Comparison of ENCODE assay signal across 10 cellular contexts in the genomic region with DNA sequence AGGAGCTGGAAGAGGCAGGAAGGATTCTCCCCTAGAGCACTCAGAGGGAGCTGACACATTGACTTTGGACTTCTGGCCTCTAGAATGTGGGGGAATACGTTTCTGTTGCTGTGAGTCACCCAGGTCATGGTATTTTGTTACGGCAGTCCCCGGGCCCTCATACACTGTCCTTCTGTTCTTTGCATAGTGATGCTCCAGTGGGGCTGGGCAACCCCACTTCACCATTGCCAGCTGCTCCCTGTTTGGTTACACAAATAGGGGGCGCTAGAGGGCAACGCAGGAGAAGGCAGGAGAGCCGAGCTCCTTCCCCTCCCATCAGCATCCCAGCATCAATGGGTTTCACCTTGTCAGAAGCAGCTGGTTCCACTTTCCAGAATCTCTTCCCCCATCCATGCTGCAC.
DNase-seq lines count a peak whose midpoint lies in the region; ATAC-seq, FAIRE-seq and TF ChIP-seq lines count a peak whose summit lies in the region.
"Had no signal": no experiment of that assay in that cellular context is flagged by ENCODE, and none has a peak within 500 bp of the region (broad histone marks: within the 10 kb centered on the region; RNA-seq: fewer than 3 reads in every experiment).

No MANE protein-coding gene starts in this region.

- no peak overlapping the region for H4K5ac ChIP-seq in H9 (ENCODE audit: insufficient read length, low read depth, low read length)

- H3K36me3 Mint-ChIP-seq in H9 (ENCODE audit: insufficient read depth in 1 of 3, low read depth in 3 of 3), result no peaks in the 10 kb centered on the region; a peak in 1 of 7 replicates

- H3K4me3 ChIP-seq in BJ (ENCODE audit: low read depth, low read length), result no peak overlapping the region
- H3K4me3 ChIP-seq: ovary had no signal

- H3K27ac Mint-ChIP-seq in H9, result peak overlapping the region in 1 of 3 experiments; percentile 70; a peak in 1 of 7 replicates

- H3K27me3 ChIP-seq in BJ (ENCODE audit: control insufficient read depth, insufficient read depth, low read length) (peaks cover 5% of the 10 kb centered on the region), H9 (ENCODE audit: insufficient read depth, low read length) (no peaks in the 10 kb centered on the region)
- H3K27me3 ChIP-seq: ovary had no signal

- no peak overlapping the region for H2BK15ac ChIP-seq in H9 (ENCODE audit: low read depth, low read length)

- no peak overlapping the region for H2AK5ac ChIP-seq in H9 (ENCODE audit: insufficient read length, low read length)

- no peak overlapping the region for H2AFZ ChIP-seq in H9 (ENCODE audit: low read length)

- no peak overlapping the region for H3K56ac ChIP-seq in H9 (ENCODE audit: insufficient read length, low read depth, low read length)

- no peaks in the 10 kb centered on the region for H3K79me2 ChIP-seq in H9 (ENCODE audit: insufficient read depth, low read length)

- no peaks in the 10 kb centered on the region; the same call in 1 of the 2 replicates for H3K4me1 ChIP-seq in H9 (ENCODE audit: insufficient read depth, low read length)

- no peaks in the 10 kb centered on the region for H3K9me3 ChIP-seq in H9 (ENCODE audit: control insufficient read depth, low read depth, low read length)
- H3K9me3 ChIP-seq: ovary had no signal

- H3K23ac ChIP-seq in H9 (ENCODE audit: insufficient read length, low read depth, low read length), result no peak overlapping the region

- no peak overlapping the region for H4K8ac ChIP-seq in H9 (replicated peaks; ENCODE audit: insufficient read length, low read depth, low read length)

- no peak for DNase-seq in BJ (ENCODE audit: low read depth)
- peak; percentile 78 for DNase-seq in H9
- peak; percentile 26 for DNase-seq in UCSD-AML1 (lab: John Stamatoyannopoulos, UW; ENCODE audit: unreplicated experiment)
- DNase-seq in islet precursor cell, result peak; percentile 71
- no peak for DNase-seq in GM19240 (ENCODE audit: insufficient read length, low spot score)
- no peak for DNase-seq in midbrain (lab: John Stamatoyannopoulos, UW)
- DNase-seq in urothelium cell line (ENCODE audit: low spot score), result no peak
- DNase-seq: effector CD4-positive, alpha-beta T cell; ovary had no signal

- no peak overlapping the region for H3K14ac ChIP-seq in H9 (ENCODE audit: insufficient read depth, low read length)

- H3K9ac ChIP-seq in H9 (ENCODE audit: extremely low read depth, insufficient read length, low read length), result no peak overlapping the region

- H2BK120ac ChIP-seq in H9 (ENCODE audit: low read depth, low read length, poor library complexity, severe bottlenecking), result no peak overlapping the region

- H3T11ph ChIP-seq in H9 (ENCODE audit: low read length), result no peak overlapping the region

- TF ChIP-seq CTCF in BJ (IDR thresholded peaks at IDR 0.05; ENCODE audit: insufficient read depth, low read depth, low read length) (peak; percentile 49), H9 (conservative IDR thresholded peaks at IDR 0.05) (peak; percentile 87)

- POLR2A ChIA-PET in BJ (lab: Charles Lee), result interaction anchor here (0.6 kb wide), 1 partner anchor 229 kb away, joined by 3 read pairs; no protein-coding TSS in a partner anchor

- H3K27ac ChIP-seq in H9 (ENCODE audit: insufficient read length, low read depth, low read length), result no peak overlapping the region
- H3K27ac ChIP-seq: ovary had no signal

- H4K91ac ChIP-seq in H9 (ENCODE audit: insufficient read length, low read depth, low read length), result no peak overlapping the region

- CTCF ChIA-PET in BJ (lab: Yijun Ruan, JAX), result interaction anchor here (0.5 to 5.2 kb wide), 28 partner anchors 9 to 335 kb away, joined by 3 to 79 read pairs (median 3); no protein-coding TSS in a partner anchor

- H3K18ac ChIP-seq in H9 (ENCODE audit: insufficient read length, low read depth, low read length), result no peak overlapping the region

- no CpG with 5 or more reads among the region's 6 CpGs for WGBS in H9 (ENCODE audit: extremely low coverage, insufficient read length, low lambda C conversion rate)

- H3K27me3 Mint-ChIP-seq in H9 (ENCODE audit: low read depth), result peaks cover 26% of the 10 kb centered on the region

- no peaks in the 10 kb centered on the region for H3K79me1 ChIP-seq in H9 (ENCODE audit: insufficient read depth, low read depth, low read length, poor library complexity, severe bottlenecking)

- H4K20me1 ChIP-seq in H9 (ENCODE audit: control insufficient read depth, insufficient read depth, insufficient read length), result peaks cover 3% of the 10 kb centered on the region

- FAIRE-seq in urothelium cell line (lab: Jason Lieb, UNC), result no peak

- no peak overlapping the region for H2BK12ac ChIP-seq in H9 (ENCODE audit: insufficient read length, low read depth, low read length)

- no peak for ATAC-seq in GM21786 (IDR thresholded peaks at IDR 0.05; ENCODE audit: unreplicated experiment)

- H3K4me2 ChIP-seq in H9 (ENCODE audit: insufficient read depth, insufficient read length, low read length), result no peak overlapping the region

- H3K23me2 ChIP-seq in H9 (ENCODE audit: insufficient read length, low read depth, low read length, poor library complexity, severe bottlenecking), result no peaks in the 10 kb centered on the region

- no peaks in the 10 kb centered on the region for H3K36me3 ChIP-seq in BJ (ENCODE audit: control insufficient read depth, insufficient read depth, low read length)
- H3K36me3 ChIP-seq: ovary had no signal

- no peak overlapping the region for H2BK5ac ChIP-seq in H9 (ENCODE audit: insufficient read length, low read length)

- no peaks in the 10 kb centered on the region; a peak in 1 of 5 replicates for H3K9me3 Mint-ChIP-seq in H9

- no peak overlapping the region for H3K4me3 Mint-ChIP-seq in H9

- no peak overlapping the region for H2BK20ac ChIP-seq in H9 (ENCODE audit: low read depth, low read length, poor library complexity, severe bottlenecking)

- H3K4me1 Mint-ChIP-seq in H9, result no peaks in the 10 kb centered on the region; a peak in 1 of 4 replicates

- no peak overlapping the region for H3K4ac ChIP-seq in H9 (ENCODE audit: low read depth, low read length)

Comparison
In these comparisons a context has a peak if more than half of its experiments do, and no peak if none do; other contexts are left out.
1. DNase-seq: peak in H9 (single experiment), UCSD-AML1 (single experiment) and islet precursor cell (single experiment); none in BJ (single experiment), GM19240 (single experiment), midbrain (single experiment) and urothelium cell line (single experiment).